20 cellular contexts compared by ENCODE assay signal in genomic region chr5:65695162-65695755, GRCh38. TPM values are rescaled to one million over a fixed set of nuclear protein-coding genes. Genes with fewer than 3 reads are reported as not detected.
A peak's percentile ranks its signal among the peaks of the same experiment; 100 is the strongest.
DNase-seq lines count a peak whose midpoint lies in the region; ATAC-seq and TF ChIP-seq lines count a peak whose summit lies in the region.
"Had no signal": no experiment of that assay in that cellular context is flagged by ENCODE, and none has a peak within 500 bp of the region (broad histone marks: within the 10 kb centered on the region; RNA-seq: fewer than 3 reads in every experiment).

No MANE protein-coding gene starts in this region.

- ATAC-seq in GM18511 (IDR thresholded peaks at IDR 0.05; ENCODE audit: unreplicated experiment) (peak; percentile 65), GM19324 (IDR thresholded peaks at IDR 0.05; ENCODE audit: low FRiP score, unreplicated experiment) (no peak)
- ATAC-seq: heart left ventricle; stimulated activated naive CD8-positive, alpha-beta T cell treated with anti-CD3 and anti-CD28 coated beads, Interleukin-15, amount 100 ng/mL, for 72 hours; upper lobe of right lung had no signal

- H3K9ac ChIP-seq in OCI-LY3 (ENCODE audit: low read length): peak overlapping the region; percentile 38
- H3K9ac ChIP-seq: GM23248 had no signal

- peak overlapping the region; percentile 27 for H3K4me3 ChIP-seq in OCI-LY3 (ENCODE audit: low read length)
- H3K4me3 ChIP-seq: breast epithelium, esophagus squamous epithelium, GM23248, heart left ventricle, sigmoid colon, upper lobe of right lung had no signal

- H3K79me2 ChIP-seq in OCI-LY3 (ENCODE audit: low read length): no peaks in the 10 kb centered on the region

- no peak for TF ChIP-seq CTCF in OCI-LY3 (IDR thresholded peaks at IDR 0.05; ENCODE audit: low read depth, low read length)

- peak overlapping the region; percentile 76 for H3K27ac ChIP-seq in OCI-LY3 (ENCODE audit: low read length)
- H3K27ac ChIP-seq: breast epithelium, esophagus squamous epithelium, GM23248, heart left ventricle, RWPE1, sigmoid colon, upper lobe of right lung had no signal

- H3K9me3 ChIP-seq in OCI-LY3 (ENCODE audit: insufficient read depth, low read length): no peaks in the 10 kb centered on the region
- H3K9me3 ChIP-seq: breast epithelium, esophagus squamous epithelium, heart left ventricle, sigmoid colon, upper lobe of right lung had no signal

- no peaks in the 10 kb centered on the region for H4K20me1 ChIP-seq in OCI-LY3 (ENCODE audit: insufficient read depth, low read length)

- DNase-seq in germinal center (ENCODE audit: low spot score) (peak; percentile 9), superior temporal gyrus (ENCODE audit: extremely low spot score) (peak; percentile 71), NCI-H128 (lab: John Stamatoyannopoulos, UW; ENCODE audit: unreplicated experiment) (no peak), A172 (ENCODE audit: low spot score) (no peak)
- DNase-seq: activated T-cell treated with anti-CD3 and anti-CD28 coated beads for 4 hours; COR-L47; esophagus squamous epithelium; GM23248; heart left ventricle; naive B cell; NCI-H187; NK-92 treated with Interleukin-12 subunit alpha and Interleukin-12 subunit beta, amount 100 ng/mL, for 24 hours; sigmoid colon; stimulated activated naive CD8-positive, alpha-beta T cell treated with anti-CD3 and anti-CD28 coated beads, Interleukin-15, amount 100 ng/mL, for 72 hours; upper lobe of right lung had no signal

- H3K4me1 ChIP-seq in OCI-LY3 (ENCODE audit: low read length): peaks cover 22% of the 10 kb centered on the region
- H3K4me1 ChIP-seq: breast epithelium, esophagus squamous epithelium, upper lobe of right lung had no signal

- H3K36me3 ChIP-seq in OCI-LY3 (replicated peaks; ENCODE audit: low read depth, low read length): peaks cover 27% of the 10 kb centered on the region
- H3K36me3 ChIP-seq: breast epithelium had no signal

- no peaks in the 10 kb centered on the region for H3K27me3 ChIP-seq in OCI-LY3 (ENCODE audit: low read depth, low read length)
- H3K27me3 ChIP-seq: breast epithelium, esophagus squamous epithelium, heart left ventricle, sigmoid colon, upper lobe of right lung had no signal

- peak overlapping the region; percentile 62 for H3K4me2 ChIP-seq in OCI-LY3 (ENCODE audit: low read length)

- H2AFZ ChIP-seq in OCI-LY3 (ENCODE audit: low read depth, low read length): no peak overlapping the region
- H2AFZ ChIP-seq: GM23248 had no signal

RNA-seq across cellular contexts. Expression of gene SGTB, which starts 26.6 kb away (rescaled TPM):
- 17.7 and 20.2 TPM in 2 replicates for total RNA-seq in A172 (2014; rRNA removed; shearing (Covaris generic))

RNA-seq across cellular contexts. Expression of gene NLN, which starts 26.7 kb away (rescaled TPM):
- 48.9 and 54.7 TPM in 2 replicates for total RNA-seq in A172 (2014; rRNA removed; shearing (Covaris generic))

Comparison
In these comparisons a context has a peak if more than half of its experiments do, and no peak if none do; other contexts are left out.
1. DNase-seq: peak in germinal center (single experiment) and superior temporal gyrus (single experiment); none in NCI-H128 (single experiment) and A172 (single experiment).